ENCODE assay signal across 1 cellular context in genomic region chr16:4371481-4372314, GRCh38.
A peak's percentile ranks its signal among the peaks of the same experiment; 100 is the strongest.
TF ChIP-seq lines count a peak whose summit lies in the region.

TSS of gene VASN (plus strand) at chr16:4371848. CDS start at chr16:4380878, 9,030 bp downstream.

TF ChIP-seq in HepG2, 621 proteins besides CTCF, POLR2A, EP300 and RAD21 (continued from another document and continues in another):
- TF ChIP-seq ZNF512B (CRISPR knock-in tag; IDR thresholded peaks at IDR 0.05; ENCODE audit: borderline replicate concordance) (no peak), SP5 (CRISPR knock-in tag; IDR thresholded peaks at IDR 0.05; ENCODE audit: borderline replicate concordance, low read depth) (no peak; the same call in 1 of the 2 replicates), REST (IDR thresholded peaks at IDR 0.05; ENCODE audit: borderline replicate concordance in 1 of 2, low read depth in 1 of 2, low read length in 2 of 2) (peak in 1 of 2 experiments; percentile 12; a peak in 1 of 4 replicates), PHF5A (CRISPR knock-in tag; IDR thresholded peaks at IDR 0.05; ENCODE audit: low read depth, unreplicated experiment) (peak; percentile 21), EHMT2 (IDR thresholded peaks at IDR 0.05; ENCODE audit: borderline replicate concordance, low read depth, low read length) (no peak), U2AF1 (optimal IDR thresholded peaks at IDR 0.05; ENCODE audit: low read depth, low read length) (peak; percentile 35), BCL3 (CRISPR knock-in tag; IDR thresholded peaks at IDR 0.05) (no peak), ZNF205 (CRISPR knock-in tag; IDR thresholded peaks at IDR 0.05) (0 out of 2 replicates have a peak, but pooled peaks have one; percentile 23), ZNF275 (CRISPR knock-in tag; IDR thresholded peaks at IDR 0.05; ENCODE audit: borderline replicate concordance) (0 out of 2 replicates have a peak, but pooled peaks have one; percentile 53), NKX3-1 (CRISPR knock-in tag; IDR thresholded peaks at IDR 0.05) (0 out of 2 replicates have a peak, but pooled peaks have one; percentile 73), POGK (CRISPR knock-in tag; conservative IDR thresholded peaks at IDR 0.05) (peak; percentile 55; the same call in 1 of the 2 replicates), USF2 (IDR thresholded peaks at IDR 0.05; ENCODE audit: low read depth, low read length) (0 out of 2 replicates have a peak, but pooled peaks have one; percentile 9), USF2 (CRISPR knock-in tag; IDR thresholded peaks at IDR 0.05; ENCODE audit: borderline replicate concordance) (no peak), ZFP62 (CRISPR knock-in tag; IDR thresholded peaks at IDR 0.05) (no peak), POLR2G (IDR thresholded peaks at IDR 0.05; ENCODE audit: low read depth, low read length) (peak; percentile 99), TAF15 (IDR thresholded peaks at IDR 0.05; ENCODE audit: low read depth, low read length, poor library complexity, severe bottlenecking) (peak; percentile 25), LCORL (IDR thresholded peaks at IDR 0.05) (no peak), LCORL (CRISPR knock-in tag; IDR thresholded peaks at IDR 0.05) (no peak), RXRA (CRISPR knock-in tag; IDR thresholded peaks at IDR 0.05) (peak; percentile 37; the same call in 1 of the 2 replicates), KDM5B (CRISPR knock-in tag; IDR thresholded peaks at IDR 0.05; ENCODE audit: borderline replicate concordance) (peak; percentile 40; the same call in 1 of the 2 replicates), ZFX (CRISPR knock-in tag; IDR thresholded peaks at IDR 0.05; ENCODE audit: low read depth) (peak; percentile 33), ZNF556 (CRISPR knock-in tag; IDR thresholded peaks at IDR 0.05; ENCODE audit: borderline replicate concordance) (0 out of 2 replicates have a peak, but pooled peaks have one; percentile 45), PCBP1 (IDR thresholded peaks at IDR 0.05; ENCODE audit: borderline replicate concordance, low read depth, low read length) (no peak), KLF12 (CRISPR knock-in tag; IDR thresholded peaks at IDR 0.05; ENCODE audit: borderline replicate concordance) (peak; percentile 81), MTERF4 (CRISPR knock-in tag; IDR thresholded peaks at IDR 0.05) (no peak), HOXA3 (CRISPR knock-in tag; IDR thresholded peaks at IDR 0.05) (peak; percentile 68), TEF (CRISPR knock-in tag; IDR thresholded peaks at IDR 0.05) (0 out of 2 replicates have a peak, but pooled peaks have one; percentile 29), ZNF782 (CRISPR knock-in tag; IDR thresholded peaks at IDR 0.05; ENCODE audit: borderline replicate concordance) (0 out of 2 replicates have a peak, but pooled peaks have one; percentile 24), ZNF598 (CRISPR knock-in tag; IDR thresholded peaks at IDR 0.05; ENCODE audit: borderline replicate concordance) (peak; percentile 23; the same call in 1 of the 2 replicates), PAWR (CRISPR knock-in tag; IDR thresholded peaks at IDR 0.05; ENCODE audit: borderline replicate concordance) (0 out of 2 replicates have a peak, but pooled peaks have one; percentile 46), ZNF768 (CRISPR knock-in tag; IDR thresholded peaks at IDR 0.05) (peak; percentile 76), SP4 (CRISPR knock-in tag; IDR thresholded peaks at IDR 0.05) (peak; percentile 97), HNRNPK (IDR thresholded peaks at IDR 0.05; ENCODE audit: low read depth, low read length, poor library complexity, severe bottlenecking) (peak; percentile 52), ZZZ3 (CRISPR knock-in tag; IDR thresholded peaks at IDR 0.05; ENCODE audit: borderline replicate concordance) (no peak), MXI1 (IDR thresholded peaks at IDR 0.05; ENCODE audit: borderline replicate concordance, low read depth, low read length) (peak; percentile 79; the same call in 1 of the 3 replicates), ZNF563 (CRISPR knock-in tag; IDR thresholded peaks at IDR 0.05) (peak; percentile 69), NCOR1 (IDR thresholded peaks at IDR 0.05; ENCODE audit: borderline replicate concordance, low read length) (no peak), ZNF580 (CRISPR knock-in tag; IDR thresholded peaks at IDR 0.05; ENCODE audit: borderline replicate concordance, low read depth) (0 out of 2 replicates have a peak, but pooled peaks have one; percentile 48), CREM (IDR thresholded peaks at IDR 0.05) (no peak), CREM (CRISPR knock-in tag; IDR thresholded peaks at IDR 0.05) (no peak), ZNF788 (CRISPR knock-in tag; IDR thresholded peaks at IDR 0.05; ENCODE audit: borderline replicate concordance) (peak; percentile 34; the same call in 1 of the 2 replicates), ARNT2 (CRISPR knock-in tag; IDR thresholded peaks at IDR 0.05; ENCODE audit: low read depth) (peak; percentile 92), HDAC1 (CRISPR knock-in tag; IDR thresholded peaks at IDR 0.05) (peak; percentile 46), ZFYVE20 (CRISPR knock-in tag; IDR thresholded peaks at IDR 0.05; ENCODE audit: borderline replicate concordance, low read depth) (0 out of 2 replicates have a peak, but pooled peaks have one; percentile 21), HBP1 (CRISPR knock-in tag; IDR thresholded peaks at IDR 0.05; ENCODE audit: low read depth) (peak; percentile 67; the same call in 1 of the 2 replicates)
